ENCODE assay signal across 8 cellular contexts in the genomic region with DNA sequence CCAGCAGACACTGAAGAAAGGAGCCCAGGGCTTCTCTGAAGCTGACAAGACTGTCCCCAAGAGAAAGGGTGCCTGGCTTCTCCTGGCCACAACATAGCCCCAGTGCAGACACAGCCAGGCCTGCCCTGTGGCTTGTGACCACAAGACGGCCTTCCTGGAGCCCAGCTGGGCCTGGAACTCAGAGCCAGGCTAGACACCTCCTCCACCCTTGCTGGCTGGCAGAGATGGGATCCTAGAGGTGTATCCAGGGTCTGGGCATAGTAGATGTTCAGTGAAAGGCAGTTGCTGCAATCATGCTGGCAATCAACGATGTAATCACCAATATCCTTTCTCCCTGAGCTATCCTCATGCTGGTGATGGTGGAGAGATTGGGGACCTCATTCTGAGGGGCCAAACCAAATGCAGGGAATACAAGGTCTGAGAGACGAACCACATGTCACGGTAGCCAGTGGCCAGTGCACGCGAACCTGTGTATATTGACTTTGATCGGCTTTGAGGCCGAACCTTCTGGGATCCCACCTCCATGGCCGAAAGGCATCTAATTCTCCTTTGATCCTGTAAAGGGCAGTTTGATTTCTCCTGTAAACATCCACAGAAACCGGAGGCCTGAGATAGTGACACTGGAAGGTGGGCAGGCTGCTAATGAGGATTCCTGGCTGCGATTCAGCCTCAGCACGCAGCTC.
A peak's percentile ranks its signal among the peaks of the same experiment; 100 is the strongest.
DNase-seq lines count a peak whose midpoint lies in the region; ATAC-seq, FAIRE-seq and TF ChIP-seq lines count a peak whose summit lies in the region.

No MANE protein-coding gene starts in this region.

- H3K27me3 ChIP-seq in PC-9 (ENCODE audit: insufficient read depth, low read depth) = peaks cover 22% of the 10 kb centered on the region
- no peaks in the 10 kb centered on the region for H3K27me3 ChIP-seq in endocrine pancreas (ENCODE audit: control insufficient read depth, insufficient read depth, low read length)
- no peaks in the 10 kb centered on the region for H3K27me3 ChIP-seq in ovary

- H3K79me2 ChIP-seq in PC-9 (ENCODE audit: low read depth) = no peaks in the 10 kb centered on the region

- TF ChIP-seq CTCF in D721Med (IDR thresholded peaks at IDR 0.05; ENCODE audit: insufficient read depth, missing control alignments) = no peak
- TF ChIP-seq CTCF in PC-9 (conservative IDR thresholded peaks at IDR 0.05) = no peak
- TF ChIP-seq CTCF in ovary (IDR thresholded peaks at IDR 0.05) = no peak

- no TSS peak for BruUV-seq in PC-9 (replicated peaks; lab: Mats Ljungman, UMichigan)

- peak; percentile 46 for FAIRE-seq in D721Med (lab: Jason Lieb, UNC)

- peak overlapping the region; percentile 45 for H3K9ac ChIP-seq in endocrine pancreas (ENCODE audit: control insufficient read depth, insufficient read depth, low read length)

- H3K4me1 ChIP-seq in PC-9 (replicated peaks; ENCODE audit: insufficient read depth) = peaks cover 4% of the 10 kb centered on the region; the same call in 1 of the 2 replicates
- no peaks in the 10 kb centered on the region for H3K4me1 ChIP-seq in endocrine pancreas (ENCODE audit: control insufficient read depth, insufficient read depth, low read length)
- H3K4me1 ChIP-seq in ovary (ENCODE audit: insufficient read depth) = no peaks in the 10 kb centered on the region

- H3K9me3 ChIP-seq in PC-9 (ENCODE audit: insufficient read depth, low read depth) (no peaks in the 10 kb centered on the region), endocrine pancreas (ENCODE audit: control insufficient read depth, low read length) (no peaks in the 10 kb centered on the region), ovary (no peaks in the 10 kb centered on the region)

- POLR2A ChIA-PET in PC-9 (lab: Charles Lee; ENCODE audit: unreplicated experiment) = no interaction called here

- DNase-seq in D721Med (ENCODE audit: insufficient read length, low spot score) (no peak), PC-9 (no peak), ovary (peak in 1 of 5 donors; percentile 3), NCI-H1694 treated with DMSO at 0.1 percent for 48 hours (lab: John Stamatoyannopoulos, UW) (no peak), NCI-H446 (lab: John Stamatoyannopoulos, UW) (no peak), SIG-M5 treated with dmso at 0.1 percent for 504 hours (lab: John Stamatoyannopoulos, UW; ENCODE audit: unreplicated experiment) (no peak)

- H3K4me3 ChIP-seq in PC-9 (no peak overlapping the region), endocrine pancreas (ENCODE audit: control insufficient read depth, insufficient read depth, low read length) (no peak overlapping the region), ovary (peak overlapping the region; percentile 1)

- TF ChIP-seq POLR2A in ovary (IDR thresholded peaks at IDR 0.05) = no peak

- no peak overlapping the region for H3K27ac ChIP-seq in PC-9
- H3K27ac ChIP-seq in ovary = no peak overlapping the region

- H4K20me1 ChIP-seq in PC-9 (ENCODE audit: insufficient read depth) = no peaks in the 10 kb centered on the region

- intact Hi-C loops in PC-9 (cut with micrococcal nuclease; ENCODE audit: unreplicated experiment) (no loop called here), ovary (cut with DNase I) (loop anchor here in 2 of 4 donors (2.0 kb wide), 2 partner anchors 27 to 57 kb away; no protein-coding TSS in a partner anchor)

- H3K4me2 ChIP-seq in PC-9 = peak overlapping the region; percentile 65

- no peak for ATAC-seq in GM19455 (IDR thresholded peaks at IDR 0.05; ENCODE audit: unreplicated experiment)

- WGBS in ovary, 3 donors = 53 to 60% (median 60%) methylated on average over 12 of the region's 12 CpGs

- H3F3A ChIP-seq in PC-9 (ENCODE audit: insufficient read depth, low read depth) = no peaks in the 10 kb centered on the region

- no peaks in the 10 kb centered on the region for H3K9me2 ChIP-seq in PC-9 (ENCODE audit: insufficient read depth)

- no peak for TF ChIP-seq EP300 in ovary (IDR thresholded peaks at IDR 0.05)

- CTCF ChIA-PET in PC-9 (lab: Charles Lee) = no interaction called here

- H3K36me3 ChIP-seq in PC-9 (ENCODE audit: low read depth) (no peaks in the 10 kb centered on the region), endocrine pancreas (ENCODE audit: control insufficient read depth, insufficient read depth, low read length) (no peaks in the 10 kb centered on the region), ovary (no peaks in the 10 kb centered on the region)

- H2AFZ ChIP-seq in PC-9 = no peak overlapping the region
